Comparison of ENCODE assay signal across 1 cellular context in the genomic region with DNA sequence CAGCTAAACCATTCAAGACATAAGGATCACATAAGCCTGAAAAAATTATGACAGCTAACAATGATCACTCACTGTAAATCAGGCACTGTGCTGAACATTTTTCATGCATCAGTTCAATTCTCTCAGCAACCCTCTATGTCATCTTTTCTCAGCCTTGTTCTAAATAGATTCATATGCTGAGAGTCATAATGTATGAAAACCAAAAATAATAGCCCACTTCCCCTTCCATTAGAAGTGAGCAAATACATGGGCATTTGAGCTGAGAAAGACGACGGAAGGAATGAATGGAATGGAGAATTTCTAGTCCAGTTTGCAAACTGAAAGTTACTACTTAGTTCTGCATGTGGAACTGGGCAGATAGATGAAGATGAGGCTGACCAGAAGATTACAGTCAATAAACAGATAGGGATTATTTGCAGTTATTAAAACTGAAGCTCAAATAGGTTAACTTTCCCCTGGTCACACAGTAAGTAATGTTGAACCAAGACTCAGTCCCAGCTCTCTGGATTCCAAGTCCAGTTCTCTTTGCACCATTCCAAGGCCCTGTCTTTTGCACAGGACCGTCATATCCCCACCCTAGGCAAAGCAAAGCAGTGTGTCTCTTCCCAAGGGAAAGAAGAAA.
TF ChIP-seq lines count a peak whose summit lies in the region.

No MANE protein-coding gene starts in this region.

TF ChIP-seq in GM12878, 131 proteins besides CTCF, POLR2A, EP300 and RAD21 (continued from another document):
- TF ChIP-seq SMAD5 (IDR thresholded peaks at IDR 0.05; ENCODE audit: low read depth) (0 out of 2 replicates have a peak, but pooled peaks have one; percentile 8), MTA2 (IDR thresholded peaks at IDR 0.05; ENCODE audit: low read depth) (0 out of 2 replicates have a peak, but pooled peaks have one; percentile 8), POLR2AphosphoS2 (IDR thresholded peaks at IDR 0.05; ENCODE audit: low read depth, low read length) (no peak), ESRRA (IDR thresholded peaks at IDR 0.05; ENCODE audit: low read length) (no peak), ZNF207 (IDR thresholded peaks at IDR 0.05; ENCODE audit: borderline replicate concordance) (no peak), TAF1 (IDR thresholded peaks at IDR 0.05; ENCODE audit: borderline replicate concordance, low read depth, low read length) (no peak), SPI1 (IDR thresholded peaks at IDR 0.05; ENCODE audit: borderline replicate concordance, insufficient read depth, low read depth, low read length) (peak; percentile 86), PAX5 (IDR thresholded peaks at IDR 0.05; ENCODE audit: borderline replicate concordance, low read depth, low read length) (0 out of 2 replicates have a peak, but pooled peaks have one; percentile 20), NFIC (IDR thresholded peaks at IDR 0.05; ENCODE audit: low read depth, low read length) (peak; percentile 73; the same call in 1 of the 2 replicates), GATAD2B (conservative IDR thresholded peaks at IDR 0.05; ENCODE audit: low read depth) (no peak), RFX5 (IDR thresholded peaks at IDR 0.05; ENCODE audit: low read depth, low read length) (peak; percentile 52; the same call in 1 of the 2 replicates), IKZF2 (IDR thresholded peaks at IDR 0.05) (peak; percentile 31 to 32; a peak in 2 of 4 replicates), MTA3 (IDR thresholded peaks at IDR 0.05; ENCODE audit: borderline replicate concordance, low read length) (no peak), FOS (IDR thresholded peaks at IDR 0.05; ENCODE audit: borderline replicate concordance, extremely low read depth, insufficient read length) (no peak), TBL1XR1 (IDR thresholded peaks at IDR 0.05; ENCODE audit: low read depth, low read length) (no peak), ZNF217 (IDR thresholded peaks at IDR 0.05) (no peak), RUNX3 (IDR thresholded peaks at IDR 0.05; ENCODE audit: low read length) (peak; percentile 64; the same call in 1 of the 2 replicates), SMAD1 (IDR thresholded peaks at IDR 0.05; ENCODE audit: low read depth, partially characterized antibody) (peak; percentile 22), ETV6 (conservative IDR thresholded peaks at IDR 0.05 in 1 of 2, IDR thresholded peaks at IDR 0.05 in 1 of 2; ENCODE audit: borderline replicate concordance in 1 of 2, low read depth in 1 of 2) (peak in 1 of 2 experiments; percentile 56; a peak in 1 of 4 replicates), CBFB (IDR thresholded peaks at IDR 0.05; ENCODE audit: low read depth) (0 out of 2 replicates have a peak, but pooled peaks have one; percentile 29)
- TF ChIP-seq, protein P1, sequence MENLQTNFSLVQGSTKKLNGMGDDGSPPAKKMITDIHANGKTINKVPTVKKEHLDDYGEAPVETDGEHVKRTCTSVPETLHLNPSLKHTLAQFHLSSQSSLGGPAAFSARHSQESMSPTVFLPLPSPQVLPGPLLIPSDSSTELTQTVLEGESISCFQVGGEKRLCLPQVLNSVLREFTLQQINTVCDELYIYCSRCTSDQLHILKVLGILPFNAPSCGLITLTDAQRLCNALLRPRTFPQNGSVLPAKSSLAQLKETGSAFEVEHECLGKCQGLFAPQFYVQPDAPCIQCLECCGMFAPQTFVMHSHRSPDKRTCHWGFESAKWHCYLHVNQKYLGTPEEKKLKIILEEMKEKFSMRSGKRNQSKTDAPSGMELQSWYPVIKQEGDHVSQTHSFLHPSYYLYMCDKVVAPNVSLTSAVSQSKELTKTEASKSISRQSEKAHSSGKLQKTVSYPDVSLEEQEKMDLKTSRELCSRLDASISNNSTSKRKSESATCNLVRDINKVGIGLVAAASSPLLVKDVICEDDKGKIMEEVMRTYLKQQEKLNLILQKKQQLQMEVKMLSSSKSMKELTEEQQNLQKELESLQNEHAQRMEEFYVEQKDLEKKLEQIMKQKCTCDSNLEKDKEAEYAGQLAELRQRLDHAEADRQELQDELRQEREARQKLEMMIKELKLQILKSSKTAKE (IDR thresholded peaks at IDR 0.05; ENCODE audit: low read depth, poor library complexity, severe bottlenecking) = no peak
- TF ChIP-seq, protein P2, sequence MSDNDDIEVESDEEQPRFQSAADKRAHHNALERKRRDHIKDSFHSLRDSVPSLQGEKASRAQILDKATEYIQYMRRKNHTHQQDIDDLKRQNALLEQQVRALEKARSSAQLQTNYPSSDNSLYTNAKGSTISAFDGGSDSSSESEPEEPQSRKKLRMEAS (IDR thresholded peaks at IDR 0.05; ENCODE audit: low read depth, low read length) = no peak
- TF ChIP-seq, protein P3, sequence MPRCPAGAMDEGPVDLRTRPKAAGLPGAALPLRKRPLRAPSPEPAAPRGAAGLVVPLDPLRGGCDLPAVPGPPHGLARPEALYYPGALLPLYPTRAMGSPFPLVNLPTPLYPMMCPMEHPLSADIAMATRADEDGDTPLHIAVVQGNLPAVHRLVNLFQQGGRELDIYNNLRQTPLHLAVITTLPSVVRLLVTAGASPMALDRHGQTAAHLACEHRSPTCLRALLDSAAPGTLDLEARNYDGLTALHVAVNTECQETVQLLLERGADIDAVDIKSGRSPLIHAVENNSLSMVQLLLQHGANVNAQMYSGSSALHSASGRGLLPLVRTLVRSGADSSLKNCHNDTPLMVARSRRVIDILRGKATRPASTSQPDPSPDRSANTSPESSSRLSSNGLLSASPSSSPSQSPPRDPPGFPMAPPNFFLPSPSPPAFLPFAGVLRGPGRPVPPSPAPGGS (IDR thresholded peaks at IDR 0.05; ENCODE audit: borderline replicate concordance, insufficient read depth, low read depth, low read length, poor library complexity, severe bottlenecking) = peak; percentile 81
TF ChIP-seq in GM12878: peak in this region for 22.
